17 cellular contexts compared by ENCODE assay signal in the genomic region with DNA sequence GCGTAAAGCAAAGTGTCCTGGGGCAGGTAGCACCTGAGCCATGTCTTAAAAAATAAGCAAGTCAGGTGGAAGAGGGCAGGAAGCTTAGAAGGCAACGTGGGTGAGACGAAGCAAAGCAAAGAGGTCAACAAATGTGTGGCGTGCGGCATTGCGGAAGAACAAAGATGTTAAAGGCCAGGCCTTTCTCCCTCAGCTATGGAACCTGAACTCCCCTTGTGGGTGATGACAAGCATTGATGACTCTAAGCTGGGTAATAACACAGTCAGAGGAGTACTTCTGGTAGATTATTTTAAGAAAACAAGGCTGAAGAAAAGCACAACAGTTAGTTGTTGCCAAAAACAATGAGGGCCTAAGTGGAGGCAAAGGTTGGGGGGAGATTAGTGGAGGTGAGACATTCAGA. TPM values are rescaled to one million over a fixed set of nuclear protein-coding genes. Genes with fewer than 3 reads are reported as not detected.
"Had no signal": no experiment of that assay in that cellular context is flagged by ENCODE, and none has a peak within 500 bp of the region (broad histone marks: within the 10 kb centered on the region; RNA-seq: fewer than 3 reads in every experiment).

No MANE protein-coding gene starts in this region.

- H3K27ac ChIP-seq: ovary, uterus had no signal

- H3K4me3 ChIP-seq: ascending aorta, ovary, skin epidermis, stomach, thoracic aorta, uterus had no signal

- H3K9me3 Mint-ChIP-seq: activated T-helper 1 cell treated with anti-CD3 and anti-CD28 coated beads, Interleukin-12 subunit alpha, Interleukin-12 subunit beta, Interleukin-2, Interleukin-4 antibody, amounts not matched to agents 30 ng/mL and 10 ng/mL and 1 ng/mL, durations not matched to agents 14 hours and 24 hours and 36 hours had no signal

- DNase-seq: activated CD4-positive, alpha-beta T cell treated with anti-CD3 and anti-CD28 coated beads for 48 hours; activated CD8-positive, alpha-beta T cell treated with anti-CD3 and anti-CD28 coated beads, Interleukin-2, amount 10 ng/mL, durations not matched to agents 7 days and 5 days; activated naive CD4-positive, alpha-beta T cell; cortex of kidney; effector CD8-positive, alpha-beta T cell; left colon; mammary epithelial cell; nephron progenitor cell; ovary; retina; stomach; T-helper 1 cell; uterus had no signal

- H3K27ac Mint-ChIP-seq: activated CD8-positive, alpha-beta T cell treated with anti-CD3 and anti-CD28 coated beads, Interleukin-2, amount 10 ng/mL, durations not matched to agents 7 days and 5 days; activated T-helper 1 cell treated with anti-CD3 and anti-CD28 coated beads, Interleukin-12 subunit alpha, Interleukin-12 subunit beta, Interleukin-2, Interleukin-4 antibody, amounts not matched to agents 30 ng/mL and 10 ng/mL and 1 ng/mL, durations not matched to agents 14 hours and 24 hours and 36 hours; nephron progenitor cell had no signal

- H3K4me1 ChIP-seq: uterus had no signal

- ATAC-seq: activated CD8-positive, alpha-beta T cell treated with anti-CD3 and anti-CD28 coated beads, Interleukin-2, amount 10 ng/mL, durations not matched to agents 7 days and 5 days; left colon had no signal

- H3K9me3 ChIP-seq: ascending aorta, ovary, stomach, thoracic aorta, uterus had no signal

- H3K36me3 ChIP-seq: ascending aorta, ovary, stomach, thoracic aorta, uterus had no signal

- H3K4me3 Mint-ChIP-seq: activated CD8-positive, alpha-beta T cell treated with anti-CD3 and anti-CD28 coated beads, Interleukin-2, amount 10 ng/mL, durations not matched to agents 7 days and 5 days; activated T-helper 1 cell treated with anti-CD3 and anti-CD28 coated beads, Interleukin-12 subunit alpha, Interleukin-12 subunit beta, Interleukin-2, Interleukin-4 antibody, amounts not matched to agents 30 ng/mL and 10 ng/mL and 1 ng/mL, durations not matched to agents 14 hours and 24 hours and 36 hours; nephron progenitor cell had no signal

- H3K27me3 ChIP-seq: ascending aorta, ovary, stomach, uterus had no signal

RNA-seq across cellular contexts. Expression of gene SORBS2, which starts 29.0 kb away (rescaled TPM):
- total RNA-seq: activated CD8-positive, alpha-beta T cell treated with anti-CD3 and anti-CD28 coated beads, Interleukin-2, amount 10 ng/mL, durations not matched to agents 7 days and 5 days; activated T-helper 1 cell treated with anti-CD3 and anti-CD28 coated beads, Interleukin-12 subunit alpha, Interleukin-12 subunit beta, Interleukin-2, Interleukin-4 antibody, amounts not matched to agents 30 ng/mL and 10 ng/mL and 1 ng/mL, durations not matched to agents 14 hours and 24 hours and 36 hours had no signal
